In genomic region chr3:69193749-69194148, GRCh38 we compare ENCODE assay signal across 24 cellular contexts.
"Had no signal": no experiment of that assay in that cellular context is flagged by ENCODE, and none has a peak within 500 bp of the region (broad histone marks: within the 10 kb centered on the region; RNA-seq: fewer than 3 reads in every experiment).

No MANE protein-coding gene starts in this region.

- H3K9me3 ChIP-seq: breast epithelium, colonic mucosa, heart right ventricle, lower lobe of right lung, spleen, upper lobe of right lung had no signal

- H3K4me1 ChIP-seq: breast epithelium, colonic mucosa, lower lobe of right lung, upper lobe of right lung had no signal

- H3K4me3 ChIP-seq: breast epithelium, colonic mucosa, heart right ventricle, lower lobe of right lung, spleen, upper lobe of right lung had no signal

- H3K4me3 Mint-ChIP-seq: activated B cell treated with CpG ODN at 0.5 μM for 24 hours; activated CD4-positive, alpha-beta T cell treated with anti-CD3 and anti-CD28 coated beads for 36 hours; activated naive CD8-positive, alpha-beta T cell; activated T-helper 17 cell treated with anti-CD3 and anti-CD28 coated beads, Interleukin-2, amount 50 U/mL, for 72 hours; endodermal cell; naive thymus-derived CD4-positive, alpha-beta T cell had no signal

- H3K36me3 ChIP-seq: breast epithelium, colonic mucosa had no signal

- DNase-seq: activated B cell treated with CpG ODN at 0.5 μM for 24 hours; activated CD4-positive, alpha-beta T cell treated with anti-CD3 and anti-CD28 coated beads for 36 hours; activated CD4-positive, alpha-beta T cell treated with anti-CD3 and anti-CD28 coated beads, Interleukin-2, amount 50 U/mL, for 4 hours; activated naive CD4-positive, alpha-beta T cell; activated T-cell treated with anti-CD3 and anti-CD28 coated beads for 4 hours; amniotic stem cell; colonic mucosa; dorsolateral prefrontal cortex; endodermal cell; heart right ventricle; islet precursor cell; lower lobe of right lung; mesendoderm; naive thymus-derived CD4-positive, alpha-beta T cell; retina; spleen; stimulated activated CD4-positive, alpha-beta T cell treated with anti-CD3 and anti-CD28 coated beads, Interleukin-4, amount 100 ng/mL, for 1 hour; stimulated activated naive CD4-positive, alpha-beta T cell treated with Interleukin-2 at 50 U/mL for 16 hours; upper lobe of right lung had no signal

- H3K27ac Mint-ChIP-seq: activated B cell treated with CpG ODN at 0.5 μM for 24 hours; activated CD4-positive, alpha-beta T cell treated with anti-CD3 and anti-CD28 coated beads for 36 hours; activated naive CD8-positive, alpha-beta T cell; activated T-helper 17 cell treated with anti-CD3 and anti-CD28 coated beads, Interleukin-2, amount 50 U/mL, for 72 hours; endodermal cell; naive thymus-derived CD4-positive, alpha-beta T cell; progenitor cell of endocrine pancreas had no signal

- H3K27me3 ChIP-seq: breast epithelium, colonic mucosa, dorsolateral prefrontal cortex, heart right ventricle, spleen, upper lobe of right lung had no signal

- H3K4me1 Mint-ChIP-seq: activated B cell treated with CpG ODN at 0.5 μM for 24 hours had no signal

- H3K27me3 Mint-ChIP-seq: activated B cell treated with CpG ODN at 0.5 μM for 24 hours; activated naive CD8-positive, alpha-beta T cell; activated T-helper 17 cell treated with anti-CD3 and anti-CD28 coated beads, Interleukin-2, amount 50 U/mL, for 72 hours; naive thymus-derived CD4-positive, alpha-beta T cell; progenitor cell of endocrine pancreas had no signal

- H3K9me3 Mint-ChIP-seq: activated B cell treated with CpG ODN at 0.5 μM for 24 hours; activated T-helper 17 cell treated with anti-CD3 and anti-CD28 coated beads, Interleukin-2, amount 50 U/mL, for 72 hours; endodermal cell; naive thymus-derived CD4-positive, alpha-beta T cell had no signal

- ATAC-seq: activated CD4-positive, alpha-beta T cell treated with anti-CD3 and anti-CD28 coated beads for 36 hours; activated T-helper 17 cell treated with anti-CD3 and anti-CD28 coated beads, Interleukin-2, amount 50 U/mL, for 72 hours; heart right ventricle; lower lobe of right lung; naive thymus-derived CD4-positive, alpha-beta T cell; upper lobe of right lung had no signal

- H3K27ac ChIP-seq: breast epithelium, colonic mucosa, epithelial cell of prostate, heart right ventricle, lower lobe of right lung, spleen, upper lobe of right lung had no signal
